18 cellular contexts compared by ENCODE assay signal in the genomic region with DNA sequence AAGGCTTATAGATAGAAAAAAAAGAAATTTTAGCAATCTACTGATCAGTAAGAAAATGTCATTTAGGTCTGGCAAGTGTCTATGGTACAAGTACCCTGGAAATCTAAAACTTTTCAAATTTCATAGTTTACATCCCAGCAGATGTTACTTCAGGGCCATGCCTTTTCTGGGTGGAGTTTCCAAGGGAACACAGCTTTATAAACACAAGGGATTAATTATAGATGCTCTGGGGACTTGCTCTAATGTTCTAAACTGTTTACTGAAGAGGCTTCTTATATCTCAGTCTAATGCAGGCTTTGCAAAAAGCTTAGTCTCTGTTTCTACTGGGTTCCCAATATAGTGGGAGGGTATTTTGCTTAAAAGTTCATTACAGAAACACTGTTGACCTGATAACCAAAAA. TPM values are rescaled to one million over a fixed set of nuclear protein-coding genes. Genes with fewer than 3 reads are reported as not detected.
A peak's percentile ranks its signal among the peaks of the same experiment; 100 is the strongest.
DNase-seq lines count a peak whose midpoint lies in the region; ATAC-seq and TF ChIP-seq lines count a peak whose summit lies in the region.
"Had no signal": no experiment of that assay in that cellular context is flagged by ENCODE, and none has a peak within 500 bp of the region (broad histone marks: within the 10 kb centered on the region; RNA-seq: fewer than 3 reads in every experiment).

No MANE protein-coding gene starts in this region.

- DNase-seq in D341Med (ENCODE audit: low spot score) (peak; percentile 48), M059J (ENCODE audit: low read depth) (peak; percentile 34), fibroblast of the conjunctiva (ENCODE audit: low read depth) (peak; percentile 36), psoas muscle (no peak), DMS153 (lab: John Stamatoyannopoulos, UW) (no peak)
- DNase-seq in central memory CD4-positive, alpha-beta T cell: no peak
- DNase-seq: caudate nucleus; effector CD4-positive, alpha-beta T cell; GOT3; left colon; NCI-H446; occipital lobe; sigmoid colon; SJCRH30; stimulated activated CD4-positive, alpha-beta T cell treated with anti-CD3 and anti-CD28 coated beads, Interleukin-4, amount 100 ng/mL, for 1 hour; T-helper 2 cell had no signal

- H3K27ac ChIP-seq in psoas muscle: peak overlapping the region; percentile 92
- H3K27ac ChIP-seq: SJCRH30 had no signal

- peaks cover 33% of the 10 kb centered on the region for H3K4me1 ChIP-seq in psoas muscle

- no peaks in the 10 kb centered on the region for H3K27me3 ChIP-seq in psoas muscle (ENCODE audit: insufficient read depth in 3 of 3, low read length in 2 of 3)
- H3K27me3 ChIP-seq: sigmoid colon, SJCRH30 had no signal

- peak in 1 of 4 donors; percentile 21 for ATAC-seq in psoas muscle
- no peak for ATAC-seq in HG02642 (IDR thresholded peaks at IDR 0.05; ENCODE audit: poor library complexity, unreplicated experiment)
- ATAC-seq: left colon had no signal

- H3K36me3 ChIP-seq in psoas muscle (ENCODE audit: insufficient read depth in 1 of 2, low read depth in 1 of 2): peaks cover 0 to 2% of the 10 kb centered on the region in 2 donors
- H3K36me3 ChIP-seq: sigmoid colon, SJCRH30 had no signal

- intact Hi-C loops in psoas muscle (cut with DNase I): loop anchor here (5.0 kb wide), 2 partner anchors 39 to 144 kb away; no protein-coding TSS in a partner anchor

- H3K4me3 ChIP-seq in psoas muscle: peak overlapping the region; percentile 57
- H3K4me3 ChIP-seq: sigmoid colon, SJCRH30 had no signal

- no peaks in the 10 kb centered on the region for H3K9me3 ChIP-seq in psoas muscle
- H3K9me3 ChIP-seq: sigmoid colon had no signal

- no peak for TF ChIP-seq CTCF in psoas muscle (IDR thresholded peaks at IDR 0.05)

RNA-seq across cellular contexts. Expression of a gene that starts 3.1 kb away (rescaled TPM):
- total RNA-seq in M059J (2014; rRNA removed; shearing (Covaris generic)): 2.0 and 9.4 TPM in 2 replicates
- total RNA-seq in psoas muscle: 100 to 1,000 TPM; 149 to 662 (median 240) TPM
- polyA plus RNA-seq in psoas muscle: 100 to 1,000 TPM; 166 to 273 (median 171) TPM
- total RNA-seq: activated CD8-positive, alpha-beta memory T cell treated with anti-CD3 and anti-CD28 coated beads for 36 hours had no signal

Comparison
In these comparisons a context has a peak if more than half of its experiments do, and no peak if none do; other contexts are left out.
1. DNase-seq: peak in D341Med (single experiment), M059J (single experiment) and fibroblast of the conjunctiva (single experiment); none in psoas muscle (0 of 2), central memory CD4-positive, alpha-beta T cell (single experiment) and DMS153 (single experiment).
2. RNA of a gene that starts 3.1 kb away (total RNA-seq): 149 to 662 TPM in psoas muscle; 2.0 to 9.4 TPM in M059J; every median in the first group is over 10 times any median in the second.